11 cellular contexts compared by ENCODE assay signal in the genomic region with DNA sequence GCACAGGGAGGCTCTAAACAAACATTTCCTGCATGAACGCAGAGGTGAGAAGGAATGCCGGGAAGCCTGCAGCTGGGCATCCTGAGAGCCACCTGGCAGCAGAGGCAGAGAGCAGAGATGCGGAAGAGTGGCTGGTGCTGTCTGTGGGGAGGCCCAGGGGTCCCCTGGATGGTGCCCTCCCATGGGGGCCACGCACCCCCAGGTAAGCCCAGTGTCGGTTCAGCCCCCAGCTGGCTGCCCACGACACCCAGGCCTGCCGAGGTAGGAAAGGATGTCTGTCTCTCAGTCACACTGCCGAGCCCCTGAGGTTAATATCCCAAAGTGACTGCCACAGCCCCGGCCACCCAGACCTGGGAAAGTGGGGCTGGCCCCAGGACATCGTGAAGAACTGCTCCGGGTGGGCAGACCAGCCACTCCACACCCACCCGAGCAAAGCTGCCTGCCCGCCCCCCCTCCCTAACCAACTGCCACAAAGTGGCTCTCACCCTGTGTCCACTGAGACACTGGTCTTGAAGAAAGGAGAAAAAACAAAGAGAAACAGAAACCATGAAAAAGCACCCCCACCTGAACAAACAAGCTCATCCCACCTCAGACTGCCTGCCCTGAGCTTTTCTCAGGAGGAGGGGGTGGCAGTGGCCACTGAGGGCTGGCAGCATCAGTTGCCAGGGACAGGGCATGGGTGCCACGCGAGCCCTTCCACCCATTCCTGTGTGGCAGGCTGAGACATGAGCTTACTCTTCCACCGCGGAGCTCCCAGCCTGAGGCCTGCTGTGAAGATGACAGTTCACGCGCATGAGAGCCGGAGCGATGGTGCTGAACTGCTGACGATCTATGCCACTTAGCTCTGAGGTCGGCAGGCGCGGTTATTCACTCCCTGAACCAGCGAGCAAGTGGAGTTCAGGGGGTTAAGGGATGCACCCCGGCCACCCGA. TPM values are rescaled to one million over a fixed set of nuclear protein-coding genes. Genes with fewer than 3 reads are reported as not detected.
DNase-seq lines count a peak whose midpoint lies in the region; ATAC-seq and TF ChIP-seq lines count a peak whose summit lies in the region.
"Had no signal": no experiment of that assay in that cellular context is flagged by ENCODE, and none has a peak within 500 bp of the region (broad histone marks: within the 10 kb centered on the region; RNA-seq: fewer than 3 reads in every experiment).

No MANE protein-coding gene starts in this region.

- no peaks in the 10 kb centered on the region for H3K9me2 ChIP-seq in OCI-LY7 (ENCODE audit: insufficient read depth, low read length)

- CTCF ChIA-PET in OCI-LY7 (lab: Charles Lee; ENCODE audit: unreplicated experiment): interaction anchor here (0.6 to 3.0 kb wide), 5 partner anchors 21 to 52 kb away, joined by 3 to 16 read pairs (median 3); no protein-coding TSS in a partner anchor

- peaks cover 38% of the 10 kb centered on the region for H3K4me1 ChIP-seq in BE2C
- peaks cover 100% of the 10 kb centered on the region for H3K4me1 ChIP-seq in OCI-LY7 (ENCODE audit: insufficient read depth, low read length, poor library complexity, severe bottlenecking)

- peak overlapping the region; percentile 94 for H3K27ac ChIP-seq in OCI-LY7 (ENCODE audit: low read depth, low read length, poor library complexity, severe bottlenecking)

- peaks cover 28% of the 10 kb centered on the region for H4K20me1 ChIP-seq in OCI-LY7 (ENCODE audit: insufficient read depth, low read length)

- H3K4me3 Mint-ChIP-seq in endothelial cell (ENCODE audit: unreplicated experiment): peak overlapping the region; percentile 21

- H3K4me2 ChIP-seq in OCI-LY7 (ENCODE audit: low read length): peak overlapping the region; percentile 95

- DNase-seq in BE2C (peak; percentile 40), DMS79 treated with DMSO at 0.1 percent for 48 hours (lab: John Stamatoyannopoulos, UW) (peak; percentile 74), OCI-LY7 (ENCODE audit: low spot score) (peak; percentile 53), endothelial cell (ENCODE audit: low spot score) (no peak), NCI-H774 (lab: John Stamatoyannopoulos, UW) (no peak), HuH-7 (ENCODE audit: low spot score) (no peak)
- DNase-seq: aorta; stimulated activated CD8-positive, alpha-beta memory T cell treated with anti-CD3 and anti-CD28 coated beads, Interleukin-4, amount 100 ng/mL, for 48 hours had no signal

- H3K4me1 Mint-ChIP-seq in endothelial cell (ENCODE audit: unreplicated experiment): peaks cover 77% of the 10 kb centered on the region

- intact Hi-C loops in OCI-LY7 (cut with micrococcal nuclease; ENCODE audit: unreplicated experiment): loop anchor here (1.0 kb wide), 1 partner anchor 39 kb away; no protein-coding TSS in a partner anchor

- ATAC-seq in HG02571 (IDR thresholded peaks at IDR 0.05; ENCODE audit: unreplicated experiment) (no peak), GM19328 (IDR thresholded peaks at IDR 0.05; ENCODE audit: unreplicated experiment) (no peak)
- ATAC-seq: right cardiac atrium had no signal

- peaks cover 20% of the 10 kb centered on the region for H3K27me3 Mint-ChIP-seq in endothelial cell (ENCODE audit: unreplicated experiment)

- peaks cover 98% of the 10 kb centered on the region for H3K79me2 ChIP-seq in OCI-LY7 (ENCODE audit: insufficient read depth, low read depth, low read length)

- peaks cover 17% of the 10 kb centered on the region for H3K36me3 Mint-ChIP-seq in endothelial cell (ENCODE audit: low read depth, unreplicated experiment)

- no peak overlapping the region for H2AFZ ChIP-seq in OCI-LY7 (ENCODE audit: low read length)

- no peak overlapping the region for H3K4me3 ChIP-seq in BE2C (ENCODE audit: low read depth, low read length)
- H3K4me3 ChIP-seq in OCI-LY7 (ENCODE audit: low read depth, low read length, poor library complexity, severe bottlenecking): peak overlapping the region; percentile 60

- no peak overlapping the region for H3K27ac Mint-ChIP-seq in endothelial cell (ENCODE audit: unreplicated experiment)

- H3K36me3 ChIP-seq in BE2C (no peaks in the 10 kb centered on the region), OCI-LY7 (ENCODE audit: insufficient read depth, low read length) (peaks cover 67% of the 10 kb centered on the region; the same call in 1 of the 2 replicates)

- no TSS peak for BruUV-seq in OCI-LY7 (replicated peaks; lab: Mats Ljungman, UMichigan)

- POLR2A ChIA-PET in OCI-LY7 (lab: Charles Lee): interaction anchor here (0.6 to 18.1 kb wide), 9 partner anchors 9 to 218 kb away, joined by 3 to 311 read pairs (median 16); partner anchors contain the start of gene CCDC88C

- H3K9me3 Mint-ChIP-seq in endothelial cell (ENCODE audit: unreplicated experiment): no peaks in the 10 kb centered on the region

- no peaks in the 10 kb centered on the region; the same call in 1 of the 2 replicates for H3K27me3 ChIP-seq in BE2C

- no peak for TF ChIP-seq CTCF in BE2C (IDR thresholded peaks at IDR 0.05; ENCODE audit: low read depth, low read length)
- TF ChIP-seq CTCF in OCI-LY7 (conservative IDR thresholded peaks at IDR 0.05; ENCODE audit: low read length): no peak
- TF ChIP-seq CTCF in endothelial cell (IDR thresholded peaks at IDR 0.05; ENCODE audit: unreplicated experiment): no peak

- H3K9me3 ChIP-seq in BE2C (no peaks in the 10 kb centered on the region), OCI-LY7 (ENCODE audit: low read length) (no peaks in the 10 kb centered on the region)

RNA-seq across cellular contexts. Expression of gene CCDC88C, which starts 40.8 kb away (rescaled TPM):
- polyA plus RNA-seq in BE2C (2012; ENCODE audit: insufficient read depth, insufficient read length, low read depth): 23.6 TPM
- 89.3 and 137 TPM in 2 replicates for total RNA-seq in OCI-LY7 (2014; rRNA removed; shearing (Covaris generic))
- total RNA-seq in OCI-LY7 (2022) (253 and 262 TPM in 2 replicates), endothelial cell (ENCODE audit: unreplicated experiment) (48.2 TPM)

Comparison
In these comparisons a context has a peak if more than half of its experiments do, and no peak if none do; other contexts are left out.
1. DNase-seq: peak in BE2C (single experiment), DMS79 treated with DMSO at 0.1 percent for 48 hours (single experiment) and OCI-LY7 (single experiment); none in endothelial cell (single experiment), NCI-H774 (single experiment) and HuH-7 (single experiment).